8 cellular contexts compared by ENCODE assay signal in genomic region chr3:72847282-72847681, GRCh38. TPM values are rescaled to one million over a fixed set of nuclear protein-coding genes. Genes with fewer than 3 reads are reported as not detected.
DNase-seq lines count a peak whose midpoint lies in the region; ATAC-seq and TF ChIP-seq lines count a peak whose summit lies in the region.

No MANE protein-coding gene starts in this region.

- H3K9me3 Mint-ChIP-seq in T-helper 1 cell treated with Interleukin-12 subunit alpha and Interleukin-12 subunit beta and Interleukin-4 antibody, amounts not matched to agents 30 μg/mL and 1 μg/mL, for 36 hours = no peaks in the 10 kb centered on the region
- H3K9me3 Mint-ChIP-seq in activated CD8-positive, alpha-beta T cell treated with anti-CD3 and anti-CD28 coated beads for 36 hours = no peaks in the 10 kb centered on the region

- H3K4me3 ChIP-seq in iPS-18c (ENCODE audit: insufficient read depth, low read depth, low read length) (peak overlapping the region; percentile 97), subcutaneous abdominal adipose tissue (ENCODE audit: low read depth in 1 of 5, low read length in 5 of 5) (peak overlapping the region; percentile 97 to 99 (median 98))

- peaks cover 9% of the 10 kb centered on the region for H3K36me3 Mint-ChIP-seq in T-helper 1 cell treated with Interleukin-12 subunit alpha and Interleukin-12 subunit beta and Interleukin-4 antibody, amounts not matched to agents 30 μg/mL and 1 μg/mL, for 36 hours (ENCODE audit: low read depth)
- peaks cover 15% of the 10 kb centered on the region for H3K36me3 Mint-ChIP-seq in activated CD8-positive, alpha-beta T cell treated with anti-CD3 and anti-CD28 coated beads for 36 hours (ENCODE audit: low read depth)

- CTCF ChIA-PET in activated CD8-positive, alpha-beta T cell treated with anti-CD3 and anti-CD28 coated beads for 36 hours (lab: Charles Lee) = interaction anchor here (1.7 to 7.2 kb wide), 3 partner anchors 25 to 238 kb away, joined by 5 to 56 read pairs (median 9); no protein-coding TSS in a partner anchor

- H3K4me1 Mint-ChIP-seq in T-helper 1 cell treated with Interleukin-12 subunit alpha and Interleukin-12 subunit beta and Interleukin-4 antibody, amounts not matched to agents 30 μg/mL and 1 μg/mL, for 36 hours (ENCODE audit: low read depth) = peaks cover 35% of the 10 kb centered on the region
- H3K4me1 Mint-ChIP-seq in activated CD8-positive, alpha-beta T cell treated with anti-CD3 and anti-CD28 coated beads for 36 hours (ENCODE audit: low read depth) = peaks cover 51% of the 10 kb centered on the region

- peaks cover 2 to 26% (median 24%) of the 10 kb centered on the region in 5 donors for H3K4me1 ChIP-seq in subcutaneous abdominal adipose tissue (ENCODE audit: control insufficient read depth in 5 of 5, insufficient read depth in 5 of 5, low read length in 5 of 5)

- H3K36me3 ChIP-seq in subcutaneous abdominal adipose tissue (ENCODE audit: control insufficient read depth in 5 of 5, insufficient read depth in 5 of 5, low read length in 5 of 5) = no peaks in the 10 kb centered on the region

- H3K9ac ChIP-seq in subcutaneous abdominal adipose tissue (ENCODE audit: low read length in 5 of 5) = peak overlapping the region; percentile 50 to 92 (median 86)

- POLR2A ChIA-PET in activated CD8-positive, alpha-beta T cell treated with anti-CD3 and anti-CD28 coated beads for 36 hours (lab: Charles Lee) = interaction anchor here (1.0 to 1.9 kb wide), 2 partner anchors 39 to 93 kb away, joined by 3 to 5 read pairs; no protein-coding TSS in a partner anchor

- peak overlapping the region; percentile 88 for H3K27ac ChIP-seq in subcutaneous abdominal adipose tissue (ENCODE audit: low read depth, low read length)

- DNase-seq in T-helper 1 cell = no peak
- no peak for DNase-seq in activated CD8-positive, alpha-beta T cell treated with anti-CD3 and anti-CD28 coated beads for 36 hours
- DNase-seq in occipital lobe (lab: John Stamatoyannopoulos, UW) = no peak
- no peak for DNase-seq in inferior parietal cortex (ENCODE audit: extremely low spot score)
- no peak for DNase-seq in OCI-M1 (lab: John Stamatoyannopoulos, UW)

- intact Hi-C loops in activated CD8-positive, alpha-beta T cell treated with anti-CD3 and anti-CD28 coated beads for 36 hours (cut with micrococcal nuclease) = loop anchor here (5.0 kb wide), 1 partner anchor 240 kb away; no protein-coding TSS in a partner anchor

- H3K27me3 Mint-ChIP-seq in T-helper 1 cell treated with Interleukin-12 subunit alpha and Interleukin-12 subunit beta and Interleukin-4 antibody, amounts not matched to agents 30 μg/mL and 1 μg/mL, for 36 hours (ENCODE audit: low read depth) = peaks cover 17% of the 10 kb centered on the region
- H3K27me3 Mint-ChIP-seq in activated CD8-positive, alpha-beta T cell treated with anti-CD3 and anti-CD28 coated beads for 36 hours = no peaks in the 10 kb centered on the region

- peak overlapping the region; percentile 100 for H3K4me3 Mint-ChIP-seq in T-helper 1 cell treated with Interleukin-12 subunit alpha and Interleukin-12 subunit beta and Interleukin-4 antibody, amounts not matched to agents 30 μg/mL and 1 μg/mL, for 36 hours
- H3K4me3 Mint-ChIP-seq in activated CD8-positive, alpha-beta T cell treated with anti-CD3 and anti-CD28 coated beads for 36 hours = peak overlapping the region; percentile 89

- H3K9me3 ChIP-seq in iPS-18c (ENCODE audit: control insufficient read depth, insufficient read depth, low read length) (no peaks in the 10 kb centered on the region), subcutaneous abdominal adipose tissue (ENCODE audit: control insufficient read depth in 5 of 5, low read length in 5 of 5) (no peaks in the 10 kb centered on the region)

- no peaks in the 10 kb centered on the region for H3K27me3 ChIP-seq in subcutaneous abdominal adipose tissue (ENCODE audit: control insufficient read depth in 5 of 5, insufficient read depth in 4 of 5, low read length in 5 of 5)

- H3K27ac Mint-ChIP-seq in T-helper 1 cell treated with Interleukin-12 subunit alpha and Interleukin-12 subunit beta and Interleukin-4 antibody, amounts not matched to agents 30 μg/mL and 1 μg/mL, for 36 hours = peak overlapping the region; percentile 83
- H3K27ac Mint-ChIP-seq in activated CD8-positive, alpha-beta T cell treated with anti-CD3 and anti-CD28 coated beads for 36 hours = peak overlapping the region; percentile 84

- no peak for ATAC-seq in activated CD8-positive, alpha-beta T cell treated with anti-CD3 and anti-CD28 coated beads for 36 hours

- TF ChIP-seq CTCF in activated CD8-positive, alpha-beta T cell treated with anti-CD3 and anti-CD28 coated beads for 36 hours (IDR thresholded peaks at IDR 0.05) = no peak

RNA-seq across cellular contexts. Expression of gene SHQ1, which starts 1.0 kb away (rescaled TPM):
- 10 to 100 TPM; 29.8 to 31.4 TPM for total RNA-seq in activated CD8-positive, alpha-beta T cell treated with anti-CD3 and anti-CD28 coated beads for 36 hours
- 24.8 TPM for total RNA-seq in occipital lobe

RNA-seq across cellular contexts. Expression of gene GXYLT2, which starts 40.6 kb away (rescaled TPM):
- total RNA-seq in activated CD8-positive, alpha-beta T cell treated with anti-CD3 and anti-CD28 coated beads for 36 hours = under 1 TPM; 0.11 to 0.92 TPM
- 4.7 TPM for total RNA-seq in occipital lobe
